Comparison of ENCODE assay signal across 12 cellular contexts in the genomic region with DNA sequence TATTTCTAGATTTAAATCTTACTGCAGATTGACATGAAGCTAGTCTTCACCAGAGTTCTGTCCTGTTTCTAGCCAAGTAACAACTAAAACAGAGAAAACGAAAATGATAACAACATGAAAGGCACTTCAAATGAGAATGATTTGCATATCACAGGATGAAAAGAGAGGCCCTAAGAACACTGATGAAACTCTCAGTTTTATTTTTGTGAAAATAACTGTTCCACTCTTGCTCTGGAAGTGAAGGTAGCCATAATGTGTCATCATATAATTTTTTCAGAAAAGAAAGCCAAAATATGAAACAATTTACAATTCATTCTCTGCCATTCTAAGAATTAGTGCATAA.
DNase-seq lines count a peak whose midpoint lies in the region; ATAC-seq lines count a peak whose summit lies in the region.
"Had no signal": no experiment of that assay in that cellular context is flagged by ENCODE, and none has a peak within 500 bp of the region (broad histone marks: within the 10 kb centered on the region; RNA-seq: fewer than 3 reads in every experiment).

No MANE protein-coding gene starts in this region.

- no peak for DNase-seq in stimulated activated naive CD8-positive, alpha-beta T cell treated with anti-CD3 and anti-CD28 coated beads, Interleukin-15, amount 100 ng/mL, for 72 hours
- DNase-seq in stimulated activated naive CD8-positive, alpha-beta T cell treated with anti-CD3 and anti-CD28 coated beads, Interleukin-15, Interleukin-2, amounts not matched to agents 100 U/mL and 50 U/mL, for 24 hours: no peak
- DNase-seq in NCI-H1105 treated with DMSO at 0.1 percent for 48 hours (lab: John Stamatoyannopoulos, UW) (no peak), NCI-H2171 (lab: John Stamatoyannopoulos, UW) (no peak), NCI-H1436 treated with DMSO at 0.1 percent for 48 hours (lab: John Stamatoyannopoulos, UW) (no peak)
- DNase-seq: activated naive CD4-positive, alpha-beta T cell treated with anti-CD3 and anti-CD28 coated beads for 36 hours; AML-193; effector CD8-positive, alpha-beta T cell; KG1 had no signal

- peaks cover 27% of the 10 kb centered on the region for H3K27me3 Mint-ChIP-seq in stimulated activated naive CD8-positive, alpha-beta T cell treated with anti-CD3 and anti-CD28 coated beads, Interleukin-15, amount 100 ng/mL, for 72 hours

- H3K27ac Mint-ChIP-seq in stimulated activated naive CD8-positive, alpha-beta T cell treated with anti-CD3 and anti-CD28 coated beads, Interleukin-15, amount 100 ng/mL, for 72 hours: no peak overlapping the region
- H3K27ac Mint-ChIP-seq: activated naive CD4-positive, alpha-beta T cell treated with anti-CD3 and anti-CD28 coated beads for 36 hours had no signal

- H3K4me1 Mint-ChIP-seq in stimulated activated naive CD8-positive, alpha-beta T cell treated with anti-CD3 and anti-CD28 coated beads, Interleukin-15, amount 100 ng/mL, for 72 hours: peaks cover 17% of the 10 kb centered on the region

- peak; percentile 68 for ATAC-seq in stimulated activated naive CD8-positive, alpha-beta T cell treated with anti-CD3 and anti-CD28 coated beads, Interleukin-15, amount 100 ng/mL, for 72 hours
- no peak for ATAC-seq in stimulated activated naive CD8-positive, alpha-beta T cell treated with anti-CD3 and anti-CD28 coated beads, Interleukin-15, Interleukin-2, amounts not matched to agents 100 U/mL and 50 U/mL, for 24 hours
- ATAC-seq in GM21717 (IDR thresholded peaks at IDR 0.05; ENCODE audit: unreplicated experiment): peak; percentile 81
- ATAC-seq in HG03342 (IDR thresholded peaks at IDR 0.05; ENCODE audit: unreplicated experiment): peak; percentile 85
- no peak for ATAC-seq in HG02840 (IDR thresholded peaks at IDR 0.05; ENCODE audit: low FRiP score, unreplicated experiment)

- peak overlapping the region; percentile 49 to 57 for H3K4me3 Mint-ChIP-seq in stimulated activated naive CD8-positive, alpha-beta T cell treated with anti-CD3 and anti-CD28 coated beads, Interleukin-15, amount 100 ng/mL, for 72 hours
- H3K4me3 Mint-ChIP-seq: activated naive CD4-positive, alpha-beta T cell treated with anti-CD3 and anti-CD28 coated beads for 36 hours had no signal

- peaks cover 0 to 9% of the 10 kb centered on the region in 2 donors for H3K9me3 Mint-ChIP-seq in stimulated activated naive CD8-positive, alpha-beta T cell treated with anti-CD3 and anti-CD28 coated beads, Interleukin-15, amount 100 ng/mL, for 72 hours
- H3K9me3 Mint-ChIP-seq: activated naive CD4-positive, alpha-beta T cell treated with anti-CD3 and anti-CD28 coated beads for 36 hours had no signal

Comparison
In these comparisons a context has a peak if more than half of its experiments do, and no peak if none do; other contexts are left out.
1. ATAC-seq: peak in stimulated activated naive CD8-positive, alpha-beta T cell treated with anti-CD3 and anti-CD28 coated beads, Interleukin-15, amount 100 ng/mL, for 72 hours (single experiment), GM21717 (single experiment) and HG03342 (single experiment); none in stimulated activated naive CD8-positive, alpha-beta T cell treated with anti-CD3 and anti-CD28 coated beads, Interleukin-15, Interleukin-2, amounts not matched to agents 100 U/mL and 50 U/mL, for 24 hours (single experiment) and HG02840 (single experiment).